Comparison of ENCODE assay signal across 22 cellular contexts in the genomic region with DNA sequence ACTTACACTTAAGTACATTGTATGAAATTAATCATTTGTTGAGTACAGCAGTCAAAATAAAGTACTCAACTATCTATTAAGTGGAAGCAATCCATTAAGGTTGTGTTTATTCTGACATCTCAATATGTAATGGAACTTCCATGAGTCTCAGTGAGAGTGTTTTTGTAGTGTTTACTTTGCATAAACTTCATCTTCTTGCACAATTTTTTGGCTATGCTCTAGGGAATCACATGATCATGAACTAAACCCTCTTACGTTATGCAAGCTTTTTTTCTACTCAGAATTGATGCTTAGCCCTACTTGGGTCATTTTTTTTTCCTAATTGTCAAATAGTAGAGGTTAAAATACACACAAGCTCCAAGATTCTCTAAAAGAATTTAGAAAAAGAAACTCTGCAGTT. TPM values are rescaled to one million over a fixed set of nuclear protein-coding genes. Genes with fewer than 3 reads are reported as not detected.
DNase-seq lines count a peak whose midpoint lies in the region; ATAC-seq and TF ChIP-seq lines count a peak whose summit lies in the region.
"Had no signal": no experiment of that assay in that cellular context is flagged by ENCODE, and none has a peak within 500 bp of the region (broad histone marks: within the 10 kb centered on the region; RNA-seq: fewer than 3 reads in every experiment).

No MANE protein-coding gene starts in this region.

- no peak overlapping the region for H3K9ac ChIP-seq in Karpas-422 (ENCODE audit: low read length)

- H3K36me3 ChIP-seq in Karpas-422 (ENCODE audit: insufficient read depth, low read length): no peaks in the 10 kb centered on the region
- no peaks in the 10 kb centered on the region for H3K36me3 ChIP-seq in lower lobe of right lung

- DNase-seq in AG20443 (ENCODE audit: low spot score) (peak; percentile 20), Karpas-422 (peak; percentile 55), epithelial cell of esophagus (ENCODE audit: low read depth) (peak; percentile 19), lower lobe of right lung (no peak), SW 1271 (lab: John Stamatoyannopoulos, UW) (no peak), NCI-H2029 (lab: John Stamatoyannopoulos, UW) (no peak)
- no peak for DNase-seq in stimulated activated CD4-positive, alpha-beta T cell treated with anti-CD3 and anti-CD28 coated beads, Interleukin-15, amount 100 ng/mL, for 24 hours
- DNase-seq: activated CD4-positive, alpha-beta T cell treated with anti-CD3 and anti-CD28 coated beads for 4 hours; activated gamma-delta T cell; Kasumi-1; NCI-H2081; NCI-H524 treated with DMSO at 0.1 percent for 48 hours; nucleus accumbens; right cardiac atrium; stimulated activated CD4-positive, alpha-beta T cell treated with anti-CD3 and anti-CD28 coated beads, Interleukin-1b, Interleukin-23, amount 100 ng/mL, for 48 hours had no signal

- H3K4me3 Mint-ChIP-seq in activated T-helper 17 cell treated with anti-CD3 and anti-CD28 coated beads, Interleukin-2, amount 50 U/mL, for 72 hours: no peak overlapping the region

- peak; percentile 52 to 71 for ATAC-seq in lower lobe of right lung
- ATAC-seq in activated T-helper 17 cell treated with anti-CD3 and anti-CD28 coated beads, Interleukin-2, amount 50 U/mL, for 72 hours (replicated peaks): no peak

- H4K20me1 ChIP-seq in Karpas-422 (ENCODE audit: insufficient read depth, low read depth, low read length): no peaks in the 10 kb centered on the region

- H3K27ac Mint-ChIP-seq in activated T-helper 17 cell treated with anti-CD3 and anti-CD28 coated beads, Interleukin-2, amount 50 U/mL, for 72 hours: no peak overlapping the region

- H3K27ac ChIP-seq in Karpas-422 (ENCODE audit: low read length): no peak overlapping the region
- H3K27ac ChIP-seq in lower lobe of right lung: no peak overlapping the region
- H3K27ac ChIP-seq: coronary artery, epithelial cell of prostate, SK-N-MC had no signal

- H3K4me1 ChIP-seq in Karpas-422 (ENCODE audit: low read length) (peaks cover 45% of the 10 kb centered on the region), lower lobe of right lung (no peaks in the 10 kb centered on the region)

- no peaks in the 10 kb centered on the region for H3K79me2 ChIP-seq in Karpas-422 (ENCODE audit: low read length)

- H3K9me3 Mint-ChIP-seq in activated T-helper 17 cell treated with anti-CD3 and anti-CD28 coated beads, Interleukin-2, amount 50 U/mL, for 72 hours: no peaks in the 10 kb centered on the region

- H3K4me3 ChIP-seq in Karpas-422 (ENCODE audit: low read length) (no peak overlapping the region), epithelial cell of esophagus (ENCODE audit: low read length) (no peak overlapping the region), lower lobe of right lung (no peak overlapping the region)
- H3K4me3 ChIP-seq: coronary artery, SK-N-MC had no signal

- H3K27me3 Mint-ChIP-seq in activated T-helper 17 cell treated with anti-CD3 and anti-CD28 coated beads, Interleukin-2, amount 50 U/mL, for 72 hours: no peaks in the 10 kb centered on the region

- H3K27me3 ChIP-seq in Karpas-422 (ENCODE audit: low read length) (no peaks in the 10 kb centered on the region), lower lobe of right lung (ENCODE audit: low read depth) (no peaks in the 10 kb centered on the region)

- no peak for TF ChIP-seq CTCF in epithelial cell of esophagus (IDR thresholded peaks at IDR 0.05; ENCODE audit: insufficient read depth, low read depth, low read length, missing control alignments)
- no peak for TF ChIP-seq CTCF in lower lobe of right lung (IDR thresholded peaks at IDR 0.05)

- H3K9me2 ChIP-seq in Karpas-422 (replicated peaks; ENCODE audit: insufficient read depth, low read length): no peaks in the 10 kb centered on the region

- intact Hi-C loops in lower lobe of right lung (cut with DNase I): no loop called here

- H3K36me3 Mint-ChIP-seq in activated T-helper 17 cell treated with anti-CD3 and anti-CD28 coated beads, Interleukin-2, amount 50 U/mL, for 72 hours (ENCODE audit: low read depth): no peaks in the 10 kb centered on the region

- 0 out of 2 replicates have a peak, but pooled peaks cover 5% of the 10 kb centered on the region for H3K9me3 ChIP-seq in Karpas-422 (ENCODE audit: low read length)
- H3K9me3 ChIP-seq in lower lobe of right lung: no peaks in the 10 kb centered on the region

- no peak overlapping the region for H2AFZ ChIP-seq in Karpas-422 (ENCODE audit: low read length)

- peak overlapping the region; percentile 25 for H3K4me2 ChIP-seq in Karpas-422 (ENCODE audit: low read depth, low read length, poor library complexity, severe bottlenecking)

- H3K4me1 Mint-ChIP-seq in activated T-helper 17 cell treated with anti-CD3 and anti-CD28 coated beads, Interleukin-2, amount 50 U/mL, for 72 hours: no peaks in the 10 kb centered on the region

RNA-seq across cellular contexts. Expression of gene PIGA, which starts 21.1 kb away (rescaled TPM):
- 8.2 and 39.5 TPM in 2 replicates for total RNA-seq in Karpas-422 (2014; rRNA removed; shearing (Covaris generic); ENCODE audit: low replicate concordance)
- 27.1 TPM for total RNA-seq in lower lobe of right lung
- 10 to 100 TPM; 28.1 to 68.8 TPM for total RNA-seq in activated T-helper 17 cell treated with anti-CD3 and anti-CD28 coated beads, Interleukin-2, amount 50 U/mL, for 72 hours

RNA-seq across cellular contexts. Expression of gene VEGFD, which starts 27.8 kb away (rescaled TPM):
- not detected in 2 replicates for total RNA-seq in Karpas-422 (2014; rRNA removed; shearing (Covaris generic); ENCODE audit: low replicate concordance)
- total RNA-seq in lower lobe of right lung: 44.0 TPM
- total RNA-seq in activated T-helper 17 cell treated with anti-CD3 and anti-CD28 coated beads, Interleukin-2, amount 50 U/mL, for 72 hours: not detected
- total RNA-seq: astrocyte, G401, kidney epithelial cell had no signal

RNA-seq across cellular contexts. Expression of gene ASB11, which starts 41.0 kb away (rescaled TPM):
- not detected in 2 replicates for total RNA-seq in Karpas-422 (2014; rRNA removed; shearing (Covaris generic); ENCODE audit: low replicate concordance)
- total RNA-seq in lower lobe of right lung: not detected
- not detected for total RNA-seq in activated T-helper 17 cell treated with anti-CD3 and anti-CD28 coated beads, Interleukin-2, amount 50 U/mL, for 72 hours
- total RNA-seq: astrocyte, G401, kidney epithelial cell had no signal

Comparison
In these comparisons a context has a peak if more than half of its experiments do, and no peak if none do; other contexts are left out.
1. DNase-seq: peak in AG20443 (single experiment), Karpas-422 (single experiment) and epithelial cell of esophagus (single experiment); none in lower lobe of right lung (single experiment), SW 1271 (0 of 2), NCI-H2029 (single experiment) and stimulated activated CD4-positive, alpha-beta T cell treated with anti-CD3 and anti-CD28 coated beads, Interleukin-15, amount 100 ng/mL, for 24 hours (single experiment).
2. RNA of gene VEGFD, which starts 27.8 kb away (total RNA-seq): 44.0 TPM in lower lobe of right lung (single experiment); not detected in activated T-helper 17 cell treated with anti-CD3 and anti-CD28 coated beads, Interleukin-2, amount 50 U/mL, for 72 hours and not detected in Karpas-422; every median in the first group is over 10 times any median in the second.